Comparison of ENCODE assay signal across 13 cellular contexts in the genomic region with DNA sequence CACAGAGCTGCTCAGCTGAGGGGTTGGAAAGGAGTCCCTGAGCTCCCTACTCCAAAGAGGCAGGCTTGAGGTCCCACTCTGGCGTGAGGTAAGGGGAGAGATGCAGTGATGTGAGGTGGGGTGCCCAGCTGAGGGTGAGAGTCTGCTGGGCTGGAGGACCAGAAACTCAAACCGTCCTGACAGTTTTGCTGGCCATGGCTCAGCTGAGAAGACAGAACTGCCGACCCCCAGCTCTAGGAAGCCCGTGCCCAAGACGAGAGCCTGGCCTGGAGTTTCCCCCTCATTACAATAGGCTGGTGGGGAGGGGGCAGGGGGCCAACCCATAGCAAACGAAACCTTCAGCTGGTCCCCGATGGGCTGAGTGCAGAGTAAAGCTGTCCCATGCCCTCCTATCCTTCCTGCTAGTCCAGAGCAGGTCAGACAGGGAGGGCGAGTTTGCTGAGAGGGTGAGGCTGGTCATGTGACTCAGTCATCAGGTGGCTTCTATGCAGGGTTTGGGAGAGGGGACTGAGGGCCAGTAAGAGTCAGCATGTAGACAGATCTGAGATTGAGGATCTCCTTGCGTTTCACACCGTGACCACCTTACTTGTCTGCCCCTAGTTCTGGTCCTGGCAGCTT.
DNase-seq lines count a peak whose midpoint lies in the region; ATAC-seq and TF ChIP-seq lines count a peak whose summit lies in the region.
"Had no signal": no experiment of that assay in that cellular context is flagged by ENCODE, and none has a peak within 500 bp of the region (broad histone marks: within the 10 kb centered on the region; RNA-seq: fewer than 3 reads in every experiment).

No MANE protein-coding gene starts in this region.

- H3K27me3 ChIP-seq in A673 (replicated peaks; ENCODE audit: insufficient read depth, low read depth, low read length, poor library complexity) (no peaks in the 10 kb centered on the region), GM23338 (ENCODE audit: insufficient read depth) (no peaks in the 10 kb centered on the region), mucosa of rectum (ENCODE audit: control insufficient read depth in 2 of 2, insufficient read depth in 2 of 2, low read length in 2 of 2) (peaks cover 0 to 2% of the 10 kb centered on the region in 2 donors), spleen (replicated peaks in 1 of 7) (peaks cover 0 to 79% (median 30%) of the 10 kb centered on the region in 7 donors)

- H3K27me3 Mint-ChIP-seq in GM23338 (ENCODE audit: insufficient read depth, low read depth, poor library complexity): peaks cover 7% of the 10 kb centered on the region

- no peak overlapping the region for H3K27ac Mint-ChIP-seq in GM23338
- H3K27ac Mint-ChIP-seq: B cell, HFFc6 had no signal

- no peak for DNase-seq in A673 (ENCODE audit: low spot score)
- DNase-seq in GM23338 (ENCODE audit: low spot score): no peak
- no peak for DNase-seq in spleen
- no peak for DNase-seq in amygdala (lab: John Stamatoyannopoulos, UW)
- DNase-seq in activated effector memory CD4-positive, alpha-beta T cell treated with Interleukin-2 at 50 U/mL for 16 hours: no peak
- DNase-seq in NCI-H526 treated with DMSO at 0.1 percent for 48 hours (lab: John Stamatoyannopoulos, UW): no peak
- DNase-seq: EL, HFFc6, NCI-H1694, occipital lobe had no signal

- H3K4me1 ChIP-seq in A673 (ENCODE audit: insufficient read depth, low read length, poor library complexity, severe bottlenecking): no peaks in the 10 kb centered on the region
- no peaks in the 10 kb centered on the region for H3K4me1 ChIP-seq in GM23338 (ENCODE audit: insufficient read depth)
- peaks cover 6 to 17% of the 10 kb centered on the region in 2 donors for H3K4me1 ChIP-seq in mucosa of rectum (ENCODE audit: control insufficient read depth in 2 of 2, insufficient read depth in 2 of 2, low read length in 2 of 2)
- H3K4me1 ChIP-seq in spleen: no peaks in the 10 kb centered on the region

- no peaks in the 10 kb centered on the region for H3F3A ChIP-seq in GM23338 (replicated peaks; ENCODE audit: low read depth)

- H4K20me1 ChIP-seq in GM23338 (replicated peaks; ENCODE audit: insufficient read depth): no peaks in the 10 kb centered on the region

- peak overlapping the region; percentile 55; the same call in 2 of the 3 replicates for H3K4me3 Mint-ChIP-seq in GM23338
- H3K4me3 Mint-ChIP-seq: B cell, HFFc6 had no signal

- H2AFZ ChIP-seq in GM23338: peak overlapping the region; percentile 97

- H3K4me3 ChIP-seq in A673 (ENCODE audit: low read depth, low read length, poor library complexity, severe bottlenecking) (no peak overlapping the region), GM23338 (no peak overlapping the region), mucosa of rectum (ENCODE audit: low read length in 2 of 2) (peak overlapping the region; percentile 62 to 71), spleen (no peak overlapping the region)

- H3K36me3 ChIP-seq in A673 (ENCODE audit: insufficient read depth, low read length, poor library complexity, severe bottlenecking) (no peaks in the 10 kb centered on the region), GM23338 (ENCODE audit: insufficient read depth) (no peaks in the 10 kb centered on the region), mucosa of rectum (ENCODE audit: control insufficient read depth in 2 of 2, insufficient read depth in 2 of 2, low read length in 2 of 2) (no peaks in the 10 kb centered on the region), spleen (peaks cover 0 to 12% (median 0%) of the 10 kb centered on the region in 6 donors)

- H3K9me2 ChIP-seq in GM23338 (ENCODE audit: insufficient read depth): no peaks in the 10 kb centered on the region

- no peak overlapping the region for H3K4me2 ChIP-seq in GM23338

- TF ChIP-seq CTCF in A673 (conservative IDR thresholded peaks at IDR 0.05; ENCODE audit: low read depth, low read length): peak; percentile 32; the same call in 1 of the 2 replicates
- TF ChIP-seq CTCF in GM23338 (conservative IDR thresholded peaks at IDR 0.05; ENCODE audit: low read depth in 2 of 2): peak in 1 of 2 experiments; percentile 5; a peak in 1 of 4 replicates
- peak; percentile 48 for TF ChIP-seq CTCF in VCaP (conservative IDR thresholded peaks at IDR 0.05)
- TF ChIP-seq CTCF in spleen (IDR thresholded peaks at IDR 0.05 in 8 of 11, conservative IDR thresholded peaks at IDR 0.05 in 3 of 11): peak in 1 of 11 experiments; percentile 1

- no peaks in the 10 kb centered on the region; the same call in 2 of the 3 replicates for H3K36me3 Mint-ChIP-seq in GM23338 (ENCODE audit: low read depth)

- POLR2A ChIA-PET in A673 (lab: Charles Lee; ENCODE audit: low non-redundant PET): interaction anchor here (0.6 kb wide), 2 partner anchors 135 to 1428 kb away, joined by 3 read pairs; no protein-coding TSS in a partner anchor

- no peak; the same call in 2 of the 3 replicates for ATAC-seq in GM23338

- H3K9ac ChIP-seq in mucosa of rectum (ENCODE audit: low read depth in 1 of 2, low read length in 2 of 2): peak overlapping the region; percentile 60 to 69

- H3K9me3 ChIP-seq in A673 (ENCODE audit: low read depth, low read length, poor library complexity, severe bottlenecking) (no peaks in the 10 kb centered on the region), mucosa of rectum (ENCODE audit: control insufficient read depth in 2 of 2, low read length in 2 of 2) (no peaks in the 10 kb centered on the region), spleen (no peaks in the 10 kb centered on the region)

- TF ChIP-seq POLR2A in spleen (IDR thresholded peaks at IDR 0.05): no peak

- CTCF ChIA-PET in A673 (lab: Charles Lee): no interaction called here

- intact Hi-C loops in A673 (cut with micrococcal nuclease; ENCODE audit: unreplicated experiment) (loop anchor here (2.0 to 5.0 kb wide), 2 partner anchors 132 to 162 kb away; no protein-coding TSS in a partner anchor), spleen (cut with DNase I; ENCODE audit: low total_unique reads) (no loop called here)

- whole genome bisulfite sequencing in spleen, 5 donors: 78 to 84% (median 83%) methylated on average over 4 to 10 of the region's 10 CpGs

- no peaks in the 10 kb centered on the region; the same call in 2 of the 3 replicates for H3K9me3 Mint-ChIP-seq in GM23338
- H3K9me3 Mint-ChIP-seq: HFFc6 had no signal

- H3K79me2 ChIP-seq in GM23338 (replicated peaks; ENCODE audit: insufficient read depth): no peaks in the 10 kb centered on the region

- peaks cover 2% of the 10 kb centered on the region; the same call in 1 of the 3 replicates for H3K4me1 Mint-ChIP-seq in GM23338

- no TSS peak for BruUV-seq in A673 (replicated peaks; lab: Mats Ljungman, UMichigan)

- H3K27ac ChIP-seq in A673 (ENCODE audit: low read depth, low read length, poor library complexity, severe bottlenecking) (no peak overlapping the region), GM23338 (ENCODE audit: low read depth) (no peak overlapping the region), VCaP (peak overlapping the region; percentile 36; the same call in 1 of the 2 replicates), mucosa of rectum (ENCODE audit: low read depth in 2 of 2, low read length in 2 of 2) (peak overlapping the region; percentile 70 to 72), spleen (no peak overlapping the region)

TF ChIP-seq in GM23338, 12 proteins besides CTCF, POLR2A, EP300 and RAD21:
- no peak for TF ChIP-seq JUNB (IDR thresholded peaks at IDR 0.05; ENCODE audit: unreplicated experiment)

Comparison
In these comparisons a context has a peak if more than half of its experiments do, and no peak if none do; other contexts are left out.
1. H3K27ac ChIP-seq: peak in VCaP (single experiment) and mucosa of rectum (2 of 2); none in A673 (single experiment), GM23338 (single experiment) and spleen (0 of 8).
2. H3K4me3 ChIP-seq: peak in mucosa of rectum (2 of 2); none in A673 (single experiment), GM23338 (single experiment) and spleen (0 of 8).